ENCODE assay signal across 8 cellular contexts in genomic region chr12:111408686-111409402, GRCh38. TPM values are rescaled to one million over a fixed set of nuclear protein-coding genes. Genes with fewer than 3 reads are reported as not detected.
DNase-seq lines count a peak whose midpoint lies in the region; ATAC-seq and TF ChIP-seq lines count a peak whose summit lies in the region.

No MANE protein-coding gene starts in this region.

- H3K27me3 ChIP-seq in BE2C (no peaks in the 10 kb centered on the region), HUES6 (ENCODE audit: control insufficient read depth, insufficient read depth, low read length) (no peaks in the 10 kb centered on the region)

- H3K4me3 Mint-ChIP-seq in natural killer cell = peak overlapping the region; percentile 95

- no peak overlapping the region; the same call in 1 of the 2 replicates for H3K27ac ChIP-seq in HUES6 (ENCODE audit: low read depth, low read length)

- H3K9me3 ChIP-seq in BE2C = no peaks in the 10 kb centered on the region
- no peaks in the 10 kb centered on the region for H3K9me3 ChIP-seq in HUES6 (ENCODE audit: control insufficient read depth, insufficient read depth, low read depth, low read length)

- no peak for ATAC-seq in natural killer cell

- H3K4me1 Mint-ChIP-seq in natural killer cell = peaks cover 66 to 89% of the 10 kb centered on the region in 2 donors

- H3K4me3 ChIP-seq in BE2C (ENCODE audit: low read depth, low read length) = peak overlapping the region; percentile 23
- H3K4me3 ChIP-seq in HUES6 (ENCODE audit: low read depth, low read length) = no peak overlapping the region; the same call in 1 of the 2 replicates
- peak overlapping the region; percentile 91 for H3K4me3 ChIP-seq in choroid plexus epithelial cell (ENCODE audit: low read depth, low read length)

- H3K27ac Mint-ChIP-seq in natural killer cell = peak overlapping the region; percentile 91 to 96

- peak overlapping the region; percentile 22 for H3K9ac ChIP-seq in HUES6 (ENCODE audit: low read length)

- no peaks in the 10 kb centered on the region for H3K36me3 Mint-ChIP-seq in natural killer cell

- intact Hi-C loops in natural killer cell (cut with micrococcal nuclease) = no loop called here

- no peaks in the 10 kb centered on the region; the same call in 1 of the 2 replicates for H3K36me3 ChIP-seq in BE2C
- no peaks in the 10 kb centered on the region for H3K36me3 ChIP-seq in HUES6 (ENCODE audit: control insufficient read depth, insufficient read depth, low read length)

- no peaks in the 10 kb centered on the region for H3K9me3 Mint-ChIP-seq in natural killer cell

- no peaks in the 10 kb centered on the region for H3K27me3 Mint-ChIP-seq in natural killer cell (ENCODE audit: low read depth in 2 of 2)

- DNase-seq in BE2C (no peak), choroid plexus epithelial cell (ENCODE audit: low read depth) (no peak), natural killer cell (no peak), retina (no peak), COLO668 (lab: John Stamatoyannopoulos, UW; ENCODE audit: unreplicated experiment) (no peak), hippocampal formation (lab: John Stamatoyannopoulos, UW) (no peak)
- no peak for DNase-seq in stimulated activated CD4-positive, alpha-beta T cell treated with anti-CD3 and anti-CD28 coated beads, Interleukin-1b, Interleukin-23, amount 100 ng/mL, for 48 hours

- H3K4me1 ChIP-seq in BE2C (peaks cover 29% of the 10 kb centered on the region), HUES6 (ENCODE audit: control insufficient read depth, insufficient read depth, low read length) (peaks cover 77% of the 10 kb centered on the region)

- TF ChIP-seq CTCF in BE2C (IDR thresholded peaks at IDR 0.05; ENCODE audit: low read depth, low read length) (no peak), choroid plexus epithelial cell (conservative IDR thresholded peaks at IDR 0.05; ENCODE audit: low read depth, low read length) (no peak), natural killer cell (IDR thresholded peaks at IDR 0.05) (no peak)

RNA-seq across cellular contexts. Expression of gene SH2B3, which starts 3.1 kb away (rescaled TPM):
- 42.9 TPM for polyA plus RNA-seq in BE2C (2012; ENCODE audit: insufficient read depth, insufficient read length, low read depth)
- total RNA-seq in natural killer cell = 10 to 100 TPM; 68.1 to 81.3 (median 68.4) TPM

RNA-seq across cellular contexts. Expression of gene PHETA1, which starts 39.9 kb away (rescaled TPM):
- 22.6 TPM for polyA plus RNA-seq in BE2C (2012; ENCODE audit: insufficient read depth, insufficient read length, low read depth)
- 1 to 10 TPM; 3.4 to 3.8 (median 3.5) TPM for total RNA-seq in natural killer cell
